In genomic region chr16:87528690-87529579, GRCh38 we compare ENCODE assay signal across 1 cellular context.
TF ChIP-seq lines count a peak whose summit lies in the region.

No MANE protein-coding gene starts in this region.

TF ChIP-seq in HepG2, 621 proteins besides CTCF, POLR2A, EP300 and RAD21 (continued from another document and continues in another):
- TF ChIP-seq CCAR2 (optimal IDR thresholded peaks at IDR 0.05; ENCODE audit: low read depth, low read length) (peak; percentile 73), PITX1 (CRISPR knock-in tag; IDR thresholded peaks at IDR 0.05) (peak; percentile 97), ZNF800 (CRISPR knock-in tag; IDR thresholded peaks at IDR 0.05) (peak; percentile 93), NR2F6 (IDR thresholded peaks at IDR 0.05) (peak; percentile 100), NR2F6 (CRISPR knock-in tag; IDR thresholded peaks at IDR 0.05) (peak; percentile 99), ZNF296 (CRISPR knock-in tag; conservative IDR thresholded peaks at IDR 0.05) (no peak), ZNF24 (IDR thresholded peaks at IDR 0.05) (no peak), PAX8 (CRISPR knock-in tag; IDR thresholded peaks at IDR 0.05; ENCODE audit: borderline replicate concordance) (0 out of 2 replicates have a peak, but pooled peaks have one; percentile 58), MAX (IDR thresholded peaks at IDR 0.05) (peak; percentile 91), TFDP2 (CRISPR knock-in tag; IDR thresholded peaks at IDR 0.05) (peak; percentile 77; the same call in 1 of the 2 replicates), CC2D1A (CRISPR knock-in tag; IDR thresholded peaks at IDR 0.05) (0 out of 2 replicates have a peak, but pooled peaks have one; percentile 5), AKAP8 (CRISPR knock-in tag; IDR thresholded peaks at IDR 0.05) (peak; percentile 85; the same call in 1 of the 2 replicates), MXD1 (CRISPR knock-in tag; IDR thresholded peaks at IDR 0.05) (peak; percentile 34), RFXANK (CRISPR knock-in tag; IDR thresholded peaks at IDR 0.05) (no peak; the same call in 1 of the 2 replicates), ATF5 (CRISPR knock-in tag; IDR thresholded peaks at IDR 0.05; ENCODE audit: low read depth) (no peak), RCOR2 (CRISPR knock-in tag; IDR thresholded peaks at IDR 0.05) (peak; percentile 88; the same call in 1 of the 2 replicates), ASH2L (IDR thresholded peaks at IDR 0.05; ENCODE audit: insufficient read length, low read depth, low read length) (peak; percentile 96), ZNF670 (CRISPR knock-in tag; IDR thresholded peaks at IDR 0.05; ENCODE audit: borderline replicate concordance) (no peak), ZNF407 (CRISPR knock-in tag; IDR thresholded peaks at IDR 0.05; ENCODE audit: not compliant biosample characterization) (no peak), ZFP62 (CRISPR knock-in tag; IDR thresholded peaks at IDR 0.05) (no peak), AKNA (CRISPR knock-in tag; IDR thresholded peaks at IDR 0.05; ENCODE audit: borderline replicate concordance) (no peak), TSC22D2 (CRISPR knock-in tag; IDR thresholded peaks at IDR 0.05; ENCODE audit: borderline replicate concordance) (peak; percentile 66; the same call in 1 of the 2 replicates), SP4 (CRISPR knock-in tag; IDR thresholded peaks at IDR 0.05) (no peak), MTA1 (CRISPR knock-in tag; IDR thresholded peaks at IDR 0.05; ENCODE audit: borderline replicate concordance) (peak; percentile 62; the same call in 1 of the 2 replicates), ZNF432 (CRISPR knock-in tag; IDR thresholded peaks at IDR 0.05; ENCODE audit: borderline replicate concordance) (no peak), KLF11 (CRISPR knock-in tag; IDR thresholded peaks at IDR 0.05) (peak; percentile 60; the same call in 1 of the 2 replicates), BATF2 (CRISPR knock-in tag; IDR thresholded peaks at IDR 0.05) (no peak), DDIT3 (CRISPR knock-in tag; IDR thresholded peaks at IDR 0.05) (no peak), KDM5B (CRISPR knock-in tag; IDR thresholded peaks at IDR 0.05; ENCODE audit: borderline replicate concordance) (peak; percentile 85; the same call in 1 of the 2 replicates), AGO2 (optimal IDR thresholded peaks at IDR 0.05; ENCODE audit: low read depth, low read length) (no peak), HNF4G (IDR thresholded peaks at IDR 0.05; ENCODE audit: borderline replicate concordance, low read depth, low read length) (peak; percentile 91), HNF4G (CRISPR knock-in tag; IDR thresholded peaks at IDR 0.05; ENCODE audit: borderline replicate concordance, low read depth) (peak; percentile 94), RFXAP (CRISPR knock-in tag; IDR thresholded peaks at IDR 0.05; ENCODE audit: borderline replicate concordance) (peak; percentile 97), HNF1B (CRISPR knock-in tag; IDR thresholded peaks at IDR 0.05) (peak; percentile 100), BCL3 (CRISPR knock-in tag; IDR thresholded peaks at IDR 0.05) (peak; percentile 74; the same call in 1 of the 2 replicates)
